Comparison of ENCODE assay signal across 35 cellular contexts in genomic region chr3:177308911-177309310, GRCh38.
"Had no signal": no experiment of that assay in that cellular context is flagged by ENCODE, and none has a peak within 500 bp of the region (broad histone marks: within the 10 kb centered on the region; RNA-seq: fewer than 3 reads in every experiment).

No MANE protein-coding gene starts in this region.

- H3K4me1 Mint-ChIP-seq: activated CD8-positive, alpha-beta memory T cell treated with anti-CD3 and anti-CD28 coated beads, Interleukin-2, amount 10 ng/mL, durations not matched to agents 7 days and 5 days had no signal

- H3K27ac Mint-ChIP-seq: activated B cell treated with CpG ODN at 0.5 μM for 24 hours; activated CD4-positive, alpha-beta memory T cell treated with anti-CD3 and anti-CD28 coated beads for 36 hours; activated CD4-positive, alpha-beta T cell treated with anti-CD3 and anti-CD28 coated beads, Interleukin-2, amount 10 ng/mL, durations not matched to agents 24 days and 14 days; activated CD8-positive, alpha-beta memory T cell treated with anti-CD3 and anti-CD28 coated beads, Interleukin-2, amount 10 ng/mL, durations not matched to agents 7 days and 5 days; activated CD8-positive, alpha-beta T cell treated with anti-CD3 and anti-CD28 coated beads for 36 hours; activated naive CD4-positive, alpha-beta T cell treated with anti-CD3 and anti-CD28 coated beads, Interleukin-2, amount 10 ng/mL, durations not matched to agents 7 days and 5 days; activated naive CD4-positive, alpha-beta T cell treated with anti-CD3 and anti-CD28 coated beads, Interleukin-2, amount 50 U/mL, for 24 hours; activated naive CD8-positive, alpha-beta T cell; activated naive CD8-positive, alpha-beta T cell treated with anti-CD3 and anti-CD28 coated beads, Interleukin-2, amount 10 ng/mL, durations not matched to agents 7 days and 5 days; activated naive CD8-positive, alpha-beta T cell treated with anti-CD3 and anti-CD28 coated beads, Interleukin-2, amount 50 U/mL, for 24 hours; activated T-helper 1 cell treated with anti-CD3 and anti-CD28 coated beads, Interleukin-12 subunit alpha, Interleukin-12 subunit beta, Interleukin-2, Interleukin-4 antibody, amounts not matched to agents 30 ng/mL and 10 ng/mL and 1 ng/mL, durations not matched to agents 14 hours and 24 hours and 36 hours; activated T-helper 2 cell treated with anti-CD3 and anti-CD28 coated beads, Interferon-gamma antibody, Interleukin-2, Interleukin-4, amounts not matched to agents 10 μg/mL and 5 μg/mL and 100 μg/mL, durations not matched to agents 14 hours and 24 hours and 36 hours; T-helper 1 cell treated with Interleukin-12 subunit alpha and Interleukin-12 subunit beta and Interleukin-4 antibody, amounts not matched to agents 30 μg/mL and 1 μg/mL, for 36 hours; T-helper 2 cell treated with Interferon-gamma antibody and Interleukin-4, amounts not matched to agents 5 μg/mL and 100 μg/mL, for 36 hours had no signal

- DNase-seq: activated B cell treated with CpG ODN at 0.5 μM for 24 hours; activated CD4-positive, alpha-beta memory T cell treated with anti-CD3 and anti-CD28 coated beads for 36 hours; activated CD4-positive, alpha-beta T cell treated with anti-CD3 and anti-CD28 coated beads for 4 hours; activated CD4-positive, alpha-beta T cell treated with anti-CD3 and anti-CD28 coated beads, Interleukin-2, amount 10 ng/mL, durations not matched to agents 24 days and 14 days; activated CD4-positive, alpha-beta T cell treated with anti-CD3 and anti-CD28 coated beads, Interleukin-2, amount 50 U/mL, for 1 hour; activated CD4-positive, alpha-beta T cell treated with anti-CD3 and anti-CD28 coated beads, Interleukin-2, amount 50 U/mL, for 4 hours; activated CD4-positive, CD25-positive, alpha-beta regulatory T cell treated with anti-CD3 and anti-CD28 coated beads, Interleukin-2, amount 50 U/mL, for 72 hours; activated CD8-positive, alpha-beta memory T cell treated with anti-CD3 and anti-CD28 coated beads, Interleukin-2, amount 10 ng/mL, durations not matched to agents 7 days and 5 days; activated CD8-positive, alpha-beta T cell treated with anti-CD3 and anti-CD28 coated beads for 36 hours; activated effector memory CD4-positive, alpha-beta T cell treated with Interleukin-2 at 50 U/mL for 16 hours; activated gamma-delta T cell; activated naive CD4-positive, alpha-beta T cell treated with anti-CD3 and anti-CD28 coated beads, Interleukin-2, amount 10 ng/mL, durations not matched to agents 7 days and 5 days; activated naive CD4-positive, alpha-beta T cell treated with Interleukin-2 at 50 U/mL for 16 hours; activated naive CD8-positive, alpha-beta T cell treated with anti-CD3 and anti-CD28 coated beads, Interleukin-2, amount 10 ng/mL, durations not matched to agents 7 days and 5 days; activated naive CD8-positive, alpha-beta T cell treated with anti-CD3 and anti-CD28 coated beads, Interleukin-2, amount 50 U/mL, for 24 hours; activated T-cell treated with anti-CD3 and anti-CD28 coated beads for 4 hours; activated T-cell treated with anti-CD3 and anti-CD28 coated beads, Interleukin-2, amount 50 U/mL, for 1 hour; activated T-cell treated with anti-CD3 and anti-CD28 coated beads, Interleukin-2, amount 50 U/mL, for 48 hours; amygdala; anterior cingulate cortex; body of pancreas; brain microvascular endothelial cell; central memory CD4-positive, alpha-beta T cell; SW 1271; T-helper 1 cell; T-helper 2 cell; T-helper 9 cell had no signal

- ATAC-seq: activated CD8-positive, alpha-beta memory T cell treated with anti-CD3 and anti-CD28 coated beads, Interleukin-2, amount 10 ng/mL, durations not matched to agents 7 days and 5 days; activated CD8-positive, alpha-beta T cell treated with anti-CD3 and anti-CD28 coated beads for 36 hours; activated naive CD8-positive, alpha-beta T cell treated with anti-CD3 and anti-CD28 coated beads, Interleukin-2, amount 50 U/mL, for 24 hours; body of pancreas had no signal

- H3K27me3 ChIP-seq: body of pancreas, brain microvascular endothelial cell, breast epithelium had no signal

- H3K4me3 Mint-ChIP-seq: activated B cell treated with CpG ODN at 0.5 μM for 24 hours; activated CD4-positive, alpha-beta memory T cell treated with anti-CD3 and anti-CD28 coated beads for 36 hours; activated CD4-positive, alpha-beta T cell treated with anti-CD3 and anti-CD28 coated beads, Interleukin-2, amount 10 ng/mL, durations not matched to agents 24 days and 14 days; activated CD8-positive, alpha-beta memory T cell treated with anti-CD3 and anti-CD28 coated beads, Interleukin-2, amount 10 ng/mL, durations not matched to agents 7 days and 5 days; activated CD8-positive, alpha-beta T cell treated with anti-CD3 and anti-CD28 coated beads for 36 hours; activated naive CD4-positive, alpha-beta T cell treated with anti-CD3 and anti-CD28 coated beads, Interleukin-2, amount 10 ng/mL, durations not matched to agents 7 days and 5 days; activated naive CD4-positive, alpha-beta T cell treated with anti-CD3 and anti-CD28 coated beads, Interleukin-2, amount 50 U/mL, for 24 hours; activated naive CD8-positive, alpha-beta T cell; activated naive CD8-positive, alpha-beta T cell treated with anti-CD3 and anti-CD28 coated beads, Interleukin-2, amount 10 ng/mL, durations not matched to agents 7 days and 5 days; activated naive CD8-positive, alpha-beta T cell treated with anti-CD3 and anti-CD28 coated beads, Interleukin-2, amount 50 U/mL, for 24 hours; activated T-helper 1 cell treated with anti-CD3 and anti-CD28 coated beads, Interleukin-12 subunit alpha, Interleukin-12 subunit beta, Interleukin-2, Interleukin-4 antibody, amounts not matched to agents 30 ng/mL and 10 ng/mL and 1 ng/mL, durations not matched to agents 14 hours and 24 hours and 36 hours; T-helper 1 cell treated with Interleukin-12 subunit alpha and Interleukin-12 subunit beta and Interleukin-4 antibody, amounts not matched to agents 30 μg/mL and 1 μg/mL, for 36 hours; T-helper 2 cell treated with Interferon-gamma antibody and Interleukin-4, amounts not matched to agents 5 μg/mL and 100 μg/mL, for 36 hours had no signal

- H3K4me3 ChIP-seq: body of pancreas, breast epithelium had no signal

- H3K27me3 Mint-ChIP-seq: activated B cell treated with CpG ODN at 0.5 μM for 24 hours; activated CD4-positive, alpha-beta T cell treated with anti-CD3 and anti-CD28 coated beads, Interleukin-2, amount 10 ng/mL, durations not matched to agents 24 days and 14 days; activated CD8-positive, alpha-beta T cell treated with anti-CD3 and anti-CD28 coated beads for 36 hours; activated naive CD4-positive, alpha-beta T cell treated with anti-CD3 and anti-CD28 coated beads, Interleukin-2, amount 10 ng/mL, durations not matched to agents 7 days and 5 days; activated naive CD4-positive, alpha-beta T cell treated with anti-CD3 and anti-CD28 coated beads, Interleukin-2, amount 50 U/mL, for 24 hours; activated naive CD8-positive, alpha-beta T cell; activated naive CD8-positive, alpha-beta T cell treated with anti-CD3 and anti-CD28 coated beads, Interleukin-2, amount 10 ng/mL, durations not matched to agents 7 days and 5 days; activated naive CD8-positive, alpha-beta T cell treated with anti-CD3 and anti-CD28 coated beads, Interleukin-2, amount 50 U/mL, for 24 hours had no signal

- H3K9me3 Mint-ChIP-seq: activated B cell treated with CpG ODN at 0.5 μM for 24 hours had no signal

- H3K36me3 ChIP-seq: brain microvascular endothelial cell, breast epithelium had no signal

- H3K27ac ChIP-seq: body of pancreas, brain microvascular endothelial cell, breast epithelium, VCaP had no signal

- H3K4me1 ChIP-seq: body of pancreas, breast epithelium had no signal
